In the genomic region with DNA sequence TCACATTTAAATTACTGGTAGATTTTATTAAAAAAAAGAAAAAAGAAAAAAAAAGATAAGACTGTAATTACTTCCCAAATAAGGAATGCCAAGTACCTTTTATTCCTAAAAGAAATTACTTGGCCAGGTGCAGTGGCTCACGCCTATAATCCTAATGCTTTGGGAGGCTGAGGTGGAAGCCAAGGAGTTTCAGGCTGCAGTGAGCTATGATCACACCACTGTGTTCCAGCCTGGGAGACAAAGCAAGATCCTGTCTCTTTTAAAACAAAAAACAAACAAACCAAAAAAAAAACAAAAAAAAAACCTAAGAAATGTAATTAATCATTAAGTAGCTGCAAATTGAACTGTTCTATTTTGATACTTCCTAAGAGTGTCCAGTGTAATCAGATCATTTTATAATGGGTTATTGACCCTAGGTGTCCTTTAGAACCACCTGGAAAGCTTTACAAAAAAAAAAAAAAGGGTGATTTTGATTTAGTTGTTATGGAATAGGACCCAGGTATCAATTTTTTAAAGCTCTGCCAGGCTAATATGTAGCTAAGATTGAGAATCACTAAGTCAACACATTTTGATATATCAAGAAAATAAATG, we compare ENCODE assay signal across 1 cellular context.
TF ChIP-seq lines count a peak whose summit lies in the region.

No MANE protein-coding gene starts in this region.

TF ChIP-seq in endothelial cell of umbilical vein, 7 proteins besides CTCF, POLR2A, EP300 and RAD21:
- TF ChIP-seq FOS (IDR thresholded peaks at IDR 0.05; ENCODE audit: borderline replicate concordance, insufficient read depth, low read length) (no peak), MYC (IDR thresholded peaks at IDR 0.05; ENCODE audit: low read depth, low read length) (no peak), POLR2AphosphoS5 (IDR thresholded peaks at IDR 0.05; ENCODE audit: insufficient read depth, low read depth, low read length) (no peak), JUN (IDR thresholded peaks at IDR 0.05; ENCODE audit: borderline replicate concordance, insufficient read depth, insufficient read length, low read depth) (no peak), EZH2 (IDR thresholded peaks at IDR 0.05; ENCODE audit: borderline replicate concordance, low read depth, low read length, severe bottlenecking) (no peak), GATA2 (IDR thresholded peaks at IDR 0.05; ENCODE audit: insufficient read depth, insufficient read length, low read depth, low read length) (no peak)
- TF ChIP-seq, protein P1, sequence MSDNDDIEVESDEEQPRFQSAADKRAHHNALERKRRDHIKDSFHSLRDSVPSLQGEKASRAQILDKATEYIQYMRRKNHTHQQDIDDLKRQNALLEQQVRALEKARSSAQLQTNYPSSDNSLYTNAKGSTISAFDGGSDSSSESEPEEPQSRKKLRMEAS (IDR thresholded peaks at IDR 0.05; ENCODE audit: insufficient read depth, insufficient read length) = no peak
